Comparison of ENCODE assay signal across 8 cellular contexts in genomic region chr7:5898480-5899224, GRCh38. TPM values are rescaled to one million over a fixed set of nuclear protein-coding genes. Genes with fewer than 3 reads are reported as not detected.
DNase-seq lines count a peak whose midpoint lies in the region; ATAC-seq and TF ChIP-seq lines count a peak whose summit lies in the region.
"Not testable (repeated sequence)": the region's sequence is repeated elsewhere in the genome, so short reads cannot be mapped to it uniquely, and the experiment has no call there.

Gene CCZ1 (plus strand): TSS chr7:5898733. CDS start chr7:5898800, 67 bp downstream.

- H3K36me3 Mint-ChIP-seq in WTC11: not testable (repeated sequence)
- peaks cover 11% of the 10 kb centered on the region for H3K36me3 Mint-ChIP-seq in MCF 10A (ENCODE audit: insufficient read depth, unreplicated experiment)

- H3K36me3 ChIP-seq in iPS-18a (ENCODE audit: control insufficient read depth, low read depth, low read length); skeletal muscle satellite cell (ENCODE audit: insufficient read depth, low read length): not testable (repeated sequence)

- peak within 1 kb of the TSS; percentile 63 for H3K4me2 ChIP-seq in skeletal muscle satellite cell (ENCODE audit: low read length)

- CTCF ChIA-PET in WTC11 (lab: Charles Lee); MCF 10A (lab: Yijun Ruan, JAX): not testable (repeated sequence)

- not testable (repeated sequence) for H3K9me3 ChIP-seq in iPS-18a (ENCODE audit: control insufficient read depth, low read depth, low read length); skeletal muscle satellite cell (replicated peaks; ENCODE audit: low read length)

- H3K4me3 Mint-ChIP-seq in WTC11 (peak within 1 kb of the TSS; percentile 67), MCF 10A (ENCODE audit: unreplicated experiment) (peak within 1 kb of the TSS; percentile 73)

- not testable (repeated sequence) for H3K27me3 Mint-ChIP-seq in WTC11 (ENCODE audit: low read depth); MCF 10A (ENCODE audit: insufficient read depth, unreplicated experiment)

- intact Hi-C loops in MCF 10A (cut with micrococcal nuclease): not testable (repeated sequence)

- POLR2A ChIA-PET in WTC11 (lab: Charles Lee); MCF 10A (lab: Yijun Ruan, JAX): not testable (repeated sequence)

- not testable (repeated sequence) for H3K27ac ChIP-seq in iPS-18a (ENCODE audit: low read length)

- DNase-seq in 8988T: peak; percentile 43
- peak; percentile 12 for DNase-seq in NCI-H2029 treated with DMSO at 0.1 percent for 48 hours (lab: John Stamatoyannopoulos, UW)
- DNase-seq in WTC11 (ENCODE audit: low spot score): peak; percentile 56
- DNase-seq in MCF 10A (ENCODE audit: unreplicated experiment): peak; percentile 68

- H3K9me3 Mint-ChIP-seq in WTC11; MCF 10A (ENCODE audit: unreplicated experiment): not testable (repeated sequence)

- ATAC-seq in GM18520 (IDR thresholded peaks at IDR 0.05; ENCODE audit: unreplicated experiment): peak; percentile 76
- ATAC-seq in HG02943 (IDR thresholded peaks at IDR 0.05; ENCODE audit: low read depth, unreplicated experiment): peak; percentile 78
- peak; percentile 89 for ATAC-seq in WTC11

- BruUV-seq in MCF 10A (replicated peaks; lab: Mats Ljungman, UMichigan): not testable (repeated sequence)

- H3K27ac Mint-ChIP-seq in WTC11 (peak within 1 kb of the TSS; percentile 82), MCF 10A (ENCODE audit: low read depth, unreplicated experiment) (peak within 1 kb of the TSS; percentile 73)

- TF ChIP-seq CTCF in WTC11 (IDR thresholded peaks at IDR 0.05): not testable (repeated sequence)
- peak; percentile 20 for TF ChIP-seq CTCF in MCF 10A (IDR thresholded peaks at IDR 0.05; ENCODE audit: unreplicated experiment)

- H3K27me3 ChIP-seq in iPS-18a (ENCODE audit: control insufficient read depth, insufficient read depth, low read length); skeletal muscle satellite cell (ENCODE audit: control insufficient read depth, insufficient read depth, low read length): not testable (repeated sequence)

- not testable (repeated sequence) for H3K4me1 ChIP-seq in iPS-18a (ENCODE audit: control insufficient read depth, low read depth, low read length); skeletal muscle satellite cell (ENCODE audit: control insufficient read depth, insufficient read depth, low read length)

- H3K4me1 Mint-ChIP-seq in WTC11; MCF 10A (ENCODE audit: insufficient read depth, unreplicated experiment): not testable (repeated sequence)

- H3K4me3 ChIP-seq in iPS-18a (ENCODE audit: low read length) (peak within 1 kb of the TSS; percentile 37), skeletal muscle satellite cell (ENCODE audit: low read length) (peak within 1 kb of the TSS; percentile 62)

- not testable (repeated sequence) for H3K9ac ChIP-seq in iPS-18a (ENCODE audit: low read length)
- H3K9ac ChIP-seq in skeletal muscle satellite cell (ENCODE audit: low read depth, low read length): peak within 1 kb of the TSS; percentile 70

RNA-seq across cellular contexts. Expression of gene CCZ1, which starts in this region (rescaled TPM):
- 114 to 124 TPM (median 116 TPM) in 3 replicates for total RNA-seq in WTC11 (2021)
- total RNA-seq in MCF 10A (2022): 86.3 and 92.6 TPM in 2 replicates
- 39.0 and 57.2 TPM in 2 replicates for total RNA-seq in skeletal muscle satellite cell (2012; rRNA removed)

Comparison
In these comparisons a context has a peak if more than half of its experiments do, and no peak if none do; other contexts are left out.
1. DNase-seq: peak in every context shown above with its lines; median percentile 68 in MCF 10A; 56 in WTC11; 43 in 8988T; 12 in NCI-H2029 treated with DMSO at 0.1 percent for 48 hours.